Comparison of ENCODE assay signal across 16 cellular contexts in genomic region chr11:9840460-9841004, GRCh38.
DNase-seq lines count a peak whose midpoint lies in the region; ATAC-seq lines count a peak whose summit lies in the region.
"Had no signal": no experiment of that assay in that cellular context is flagged by ENCODE, and none has a peak within 500 bp of the region (broad histone marks: within the 10 kb centered on the region; RNA-seq: fewer than 3 reads in every experiment).

No MANE protein-coding gene starts in this region.

- no peaks in the 10 kb centered on the region for H3K9me3 ChIP-seq in CD4-positive, alpha-beta memory T cell (ENCODE audit: control insufficient read depth in 1 of 2, low read length in 2 of 2)
- H3K9me3 ChIP-seq in naive thymus-derived CD4-positive, alpha-beta T cell (ENCODE audit: control insufficient read depth in 2 of 3, low read length in 3 of 3) = no peaks in the 10 kb centered on the region
- H3K9me3 ChIP-seq: BLaER1 treated with 17β-estradiol and CSF1 and Interleukin-3, amounts not matched to agents 10 nM and 100 nM; tibial nerve had no signal

- intact Hi-C loops in CD4-positive, alpha-beta memory T cell (cut with micrococcal nuclease) = no loop called here
- intact Hi-C loops in naive thymus-derived CD4-positive, alpha-beta T cell (cut with micrococcal nuclease) = loop anchor here in 1 of 2 donors (2.0 kb wide), 2 partner anchors 20 to 82 kb away; no protein-coding TSS in a partner anchor

- no peaks in the 10 kb centered on the region for H3K27me3 Mint-ChIP-seq in CD4-positive, alpha-beta memory T cell
- H3K27me3 Mint-ChIP-seq in naive thymus-derived CD4-positive, alpha-beta T cell = peaks cover 0 to 2% (median 0%) of the 10 kb centered on the region in 5 donors

- H3K4me1 Mint-ChIP-seq in CD4-positive, alpha-beta memory T cell = peaks cover 21 to 40% (median 31%) of the 10 kb centered on the region in 4 donors
- H3K4me1 Mint-ChIP-seq in naive thymus-derived CD4-positive, alpha-beta T cell = peaks cover 19 to 50% (median 38%) of the 10 kb centered on the region in 7 donors

- H3K4me3 ChIP-seq in CD4-positive, alpha-beta memory T cell (ENCODE audit: low read length in 2 of 2) = no peak overlapping the region
- H3K4me3 ChIP-seq in naive thymus-derived CD4-positive, alpha-beta T cell (ENCODE audit: low read length) = no peak overlapping the region
- H3K4me3 ChIP-seq: BLaER1 treated with 17β-estradiol and CSF1 and Interleukin-3, amounts not matched to agents 10 nM and 100 nM; SK-N-MC; tibial nerve had no signal

- ATAC-seq in activated naive CD4-positive, alpha-beta T cell treated with anti-CD3 and anti-CD28 coated beads, Interleukin-2, amount 50 U/mL, for 72 hours = peak in 1 of 2 donors; percentile 43
- ATAC-seq in naive thymus-derived CD4-positive, alpha-beta T cell = peak; percentile 38
- no peak for ATAC-seq in GM19035 (IDR thresholded peaks at IDR 0.05; ENCODE audit: unreplicated experiment)
- ATAC-seq: left cardiac atrium had no signal

- CTCF ChIA-PET in CD4-positive, alpha-beta memory T cell (lab: Charles Lee; ENCODE audit: partially characterized antibody) = no interaction called here
- CTCF ChIA-PET in naive thymus-derived CD4-positive, alpha-beta T cell (lab: Charles Lee) = interaction anchor here (0.6 kb wide), 1 partner anchor 14 kb away, joined by 3 read pairs; no protein-coding TSS in a partner anchor

- POLR2A ChIA-PET in CD4-positive, alpha-beta memory T cell (lab: Charles Lee; ENCODE audit: partially characterized antibody) = no interaction called here
- POLR2A ChIA-PET in naive thymus-derived CD4-positive, alpha-beta T cell (lab: Charles Lee) = no interaction called here

- H3K4me3 Mint-ChIP-seq in CD4-positive, alpha-beta memory T cell = peak overlapping the region in 5 of 8 donors; percentile 39 to 72 (median 43)
- H3K4me3 Mint-ChIP-seq in naive thymus-derived CD4-positive, alpha-beta T cell = peak overlapping the region in 8 of 10 donors; percentile 33 to 67 (median 55)
- H3K4me3 Mint-ChIP-seq: endodermal cell had no signal

- H3K27ac ChIP-seq in CD4-positive, alpha-beta memory T cell (ENCODE audit: low read depth, low read length) = no peak overlapping the region
- H3K27ac ChIP-seq in naive thymus-derived CD4-positive, alpha-beta T cell (ENCODE audit: low read depth, low read length) = no peak overlapping the region
- H3K27ac ChIP-seq: BLaER1 treated with 17β-estradiol and CSF1 and Interleukin-3, amounts not matched to agents 10 nM and 100 nM; SK-N-MC had no signal

- peak in 2 of 5 donors; percentile 10 to 18 for DNase-seq in CD4-positive, alpha-beta memory T cell
- DNase-seq in HT-29 (ENCODE audit: low spot score) = peak; percentile 15
- DNase-seq in activated naive CD4-positive, alpha-beta T cell treated with anti-CD3 and anti-CD28 coated beads, Interleukin-2, amount 50 U/mL, for 72 hours (ENCODE audit: low spot score in 2 of 2) = no peak
- DNase-seq in naive thymus-derived CD4-positive, alpha-beta T cell = peak in 2 of 9 donors; percentile 9 to 25
- no peak for DNase-seq in stimulated activated naive CD4-positive, alpha-beta T cell treated with Interleukin-2 at 50 U/mL for 16 hours (lab: John Stamatoyannopoulos, UW)
- DNase-seq in T-helper 9 cell = no peak
- DNase-seq: DMS53; endodermal cell; left cardiac atrium; NCI-H2081; NCI-H524 treated with DMSO at 0.1 percent for 48 hours; stimulated activated CD4-positive, alpha-beta T cell treated with anti-CD3 and anti-CD28 coated beads, Interleukin-4, amount 100 ng/mL, for 1 hour had no signal

- peaks cover 19 to 35% of the 10 kb centered on the region in 2 donors for H3K36me3 Mint-ChIP-seq in CD4-positive, alpha-beta memory T cell
- H3K36me3 Mint-ChIP-seq in activated naive CD4-positive, alpha-beta T cell treated with anti-CD3 and anti-CD28 coated beads, Interleukin-2, amount 50 U/mL, for 72 hours = peaks cover 13 to 24% of the 10 kb centered on the region in 2 donors
- H3K36me3 Mint-ChIP-seq in naive thymus-derived CD4-positive, alpha-beta T cell = peaks cover 2 to 45% (median 33%) of the 10 kb centered on the region in 5 donors

- H3K4me1 ChIP-seq in CD4-positive, alpha-beta memory T cell (ENCODE audit: insufficient read depth, low read length) = peaks cover 32% of the 10 kb centered on the region
- H3K4me1 ChIP-seq in naive thymus-derived CD4-positive, alpha-beta T cell (ENCODE audit: control insufficient read depth in 2 of 2, insufficient read depth in 2 of 2, low read length in 2 of 2) = peaks cover 5 to 17% of the 10 kb centered on the region in 2 donors

- no peaks in the 10 kb centered on the region for H3K27me3 ChIP-seq in CD4-positive, alpha-beta memory T cell (ENCODE audit: insufficient read depth, low read length)
- no peaks in the 10 kb centered on the region for H3K27me3 ChIP-seq in naive thymus-derived CD4-positive, alpha-beta T cell (ENCODE audit: control insufficient read depth in 2 of 2, insufficient read depth in 2 of 2, low read length in 2 of 2)
- H3K27me3 ChIP-seq: BLaER1 treated with 17β-estradiol and CSF1 and Interleukin-3, amounts not matched to agents 10 nM and 100 nM; tibial nerve had no signal

- H3K27ac Mint-ChIP-seq in CD4-positive, alpha-beta memory T cell = peak overlapping the region in 6 of 7 donors; percentile 16 to 70 (median 48)
- peak overlapping the region; percentile 14 to 81 for H3K27ac Mint-ChIP-seq in activated naive CD4-positive, alpha-beta T cell treated with anti-CD3 and anti-CD28 coated beads, Interleukin-2, amount 50 U/mL, for 72 hours
- peak overlapping the region in 8 of 9 donors; percentile 65 to 80 (median 72) for H3K27ac Mint-ChIP-seq in naive thymus-derived CD4-positive, alpha-beta T cell
- H3K27ac Mint-ChIP-seq: endodermal cell had no signal

- H3K9me3 Mint-ChIP-seq in CD4-positive, alpha-beta memory T cell = no peaks in the 10 kb centered on the region
- peaks cover 4 to 8% of the 10 kb centered on the region in 2 donors for H3K9me3 Mint-ChIP-seq in activated naive CD4-positive, alpha-beta T cell treated with anti-CD3 and anti-CD28 coated beads, Interleukin-2, amount 50 U/mL, for 72 hours
- H3K9me3 Mint-ChIP-seq in naive thymus-derived CD4-positive, alpha-beta T cell = peaks cover 0 to 4% (median 0%) of the 10 kb centered on the region in 11 donors
- H3K9me3 Mint-ChIP-seq: endodermal cell had no signal

- no peaks in the 10 kb centered on the region for H3K36me3 ChIP-seq in CD4-positive, alpha-beta memory T cell (ENCODE audit: insufficient read depth, low read length)
- H3K36me3 ChIP-seq in naive thymus-derived CD4-positive, alpha-beta T cell (ENCODE audit: control insufficient read depth in 2 of 3, insufficient read depth in 3 of 3, low read length in 3 of 3) = no peaks in the 10 kb centered on the region
